In the genomic region with DNA sequence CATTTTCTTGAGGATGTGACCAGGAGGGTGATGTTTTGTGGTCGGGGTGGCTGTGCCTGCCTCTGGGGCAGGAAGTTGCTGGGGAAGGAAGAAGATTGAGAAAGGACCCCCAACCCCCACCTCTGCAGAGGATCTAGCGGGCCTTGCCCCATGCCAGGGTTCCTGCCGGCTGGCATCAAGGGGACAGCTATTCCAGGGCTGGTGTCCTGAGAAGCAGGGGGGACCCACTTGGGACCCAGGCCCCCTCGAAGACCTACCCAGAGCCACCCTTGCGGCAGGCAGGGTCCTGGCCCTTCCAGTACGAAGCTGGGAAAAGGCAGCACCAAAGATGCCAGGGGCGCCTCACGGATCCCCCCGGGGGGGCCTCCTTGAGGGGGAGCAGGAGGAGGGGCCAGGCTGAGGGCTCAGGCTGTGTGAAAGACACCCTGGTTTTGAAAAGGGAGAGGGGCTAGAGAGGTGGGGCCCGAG, we compare ENCODE assay signal across 1 cellular context.
TF ChIP-seq lines count a peak whose summit lies in the region.

No MANE protein-coding gene starts in this region.

TF ChIP-seq in HepG2, 621 proteins besides CTCF, POLR2A, EP300 and RAD21:
- TF ChIP-seq FOXP1 (IDR thresholded peaks at IDR 0.05), result no peak
- TF ChIP-seq FOXP1 (CRISPR knock-in tag; IDR thresholded peaks at IDR 0.05), result no peak
- TF ChIP-seq ZMYM3 (CRISPR knock-in tag; IDR thresholded peaks at IDR 0.05), result no peak
- no peak for TF ChIP-seq ZNF556 (CRISPR knock-in tag; IDR thresholded peaks at IDR 0.05; ENCODE audit: borderline replicate concordance)
- TF ChIP-seq, protein P1, sequence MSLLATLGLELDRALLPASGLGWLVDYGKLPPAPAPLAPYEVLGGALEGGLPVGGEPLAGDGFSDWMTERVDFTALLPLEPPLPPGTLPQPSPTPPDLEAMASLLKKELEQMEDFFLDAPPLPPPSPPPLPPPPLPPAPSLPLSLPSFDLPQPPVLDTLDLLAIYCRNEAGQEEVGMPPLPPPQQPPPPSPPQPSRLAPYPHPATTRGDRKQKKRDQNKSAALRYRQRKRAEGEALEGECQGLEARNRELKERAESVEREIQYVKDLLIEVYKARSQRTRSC (CRISPR knock-in tag; IDR thresholded peaks at IDR 0.05; ENCODE audit: low read depth), result no peak
- TF ChIP-seq ERF (CRISPR knock-in tag; IDR thresholded peaks at IDR 0.05), result no peak
- TF ChIP-seq CBX5 (CRISPR knock-in tag; IDR thresholded peaks at IDR 0.05; ENCODE audit: borderline replicate concordance), result no peak
- no peak for TF ChIP-seq ZNF292 (CRISPR knock-in tag; IDR thresholded peaks at IDR 0.05; ENCODE audit: borderline replicate concordance, low read depth)
- TF ChIP-seq, protein P2, sequence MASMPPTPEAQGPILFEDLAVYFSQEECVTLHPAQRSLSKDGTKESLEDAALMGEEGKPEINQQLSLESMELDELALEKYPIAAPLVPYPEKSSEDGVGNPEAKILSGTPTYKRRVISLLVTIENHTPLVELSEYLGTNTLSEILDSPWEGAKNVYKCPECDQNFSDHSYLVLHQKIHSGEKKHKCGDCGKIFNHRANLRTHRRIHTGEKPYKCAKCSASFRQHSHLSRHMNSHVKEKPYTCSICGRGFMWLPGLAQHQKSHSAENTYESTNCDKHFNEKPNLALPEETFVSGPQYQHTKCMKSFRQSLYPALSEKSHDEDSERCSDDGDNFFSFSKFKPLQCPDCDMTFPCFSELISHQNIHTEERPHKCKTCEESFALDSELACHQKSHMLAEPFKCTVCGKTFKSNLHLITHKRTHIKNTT (CRISPR knock-in tag; IDR thresholded peaks at IDR 0.05), result no peak
- TF ChIP-seq HDAC2 (CRISPR knock-in tag; IDR thresholded peaks at IDR 0.05), result no peak
- TF ChIP-seq, protein P3, sequence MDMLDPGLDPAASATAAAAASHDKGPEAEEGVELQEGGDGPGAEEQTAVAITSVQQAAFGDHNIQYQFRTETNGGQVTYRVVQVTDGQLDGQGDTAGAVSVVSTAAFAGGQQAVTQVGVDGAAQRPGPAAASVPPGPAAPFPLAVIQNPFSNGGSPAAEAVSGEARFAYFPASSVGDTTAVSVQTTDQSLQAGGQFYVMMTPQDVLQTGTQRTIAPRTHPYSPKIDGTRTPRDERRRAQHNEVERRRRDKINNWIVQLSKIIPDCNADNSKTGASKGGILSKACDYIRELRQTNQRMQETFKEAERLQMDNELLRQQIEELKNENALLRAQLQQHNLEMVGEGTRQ (IDR thresholded peaks at IDR 0.05; ENCODE audit: low read depth, low read length), result no peak
- TF ChIP-seq, protein P3 (CRISPR knock-in tag; IDR thresholded peaks at IDR 0.05; ENCODE audit: borderline replicate concordance), result no peak
- no peak for TF ChIP-seq AHR (CRISPR knock-in tag; IDR thresholded peaks at IDR 0.05)
- no peak for TF ChIP-seq HNRNPH1 (optimal IDR thresholded peaks at IDR 0.05; ENCODE audit: low read depth, low read length)
- TF ChIP-seq, protein P4, sequence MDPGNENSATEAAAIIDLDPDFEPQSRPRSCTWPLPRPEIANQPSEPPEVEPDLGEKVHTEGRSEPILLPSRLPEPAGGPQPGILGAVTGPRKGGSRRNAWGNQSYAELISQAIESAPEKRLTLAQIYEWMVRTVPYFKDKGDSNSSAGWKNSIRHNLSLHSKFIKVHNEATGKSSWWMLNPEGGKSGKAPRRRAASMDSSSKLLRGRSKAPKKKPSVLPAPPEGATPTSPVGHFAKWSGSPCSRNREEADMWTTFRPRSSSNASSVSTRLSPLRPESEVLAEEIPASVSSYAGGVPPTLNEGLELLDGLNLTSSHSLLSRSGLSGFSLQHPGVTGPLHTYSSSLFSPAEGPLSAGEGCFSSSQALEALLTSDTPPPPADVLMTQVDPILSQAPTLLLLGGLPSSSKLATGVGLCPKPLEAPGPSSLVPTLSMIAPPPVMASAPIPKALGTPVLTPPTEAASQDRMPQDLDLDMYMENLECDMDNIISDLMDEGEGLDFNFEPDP (CRISPR knock-in tag; conservative IDR thresholded peaks at IDR 0.05), result no peak
